Comparison of ENCODE assay signal across 8 cellular contexts in genomic region chr12:71938728-71939385, GRCh38. TPM values are rescaled to one million over a fixed set of nuclear protein-coding genes. Genes with fewer than 3 reads are reported as not detected.
DNase-seq lines count a peak whose midpoint lies in the region; ATAC-seq, FAIRE-seq and TF ChIP-seq lines count a peak whose summit lies in the region.

TPH2 (plus strand) TSS chr12:71938845; CDS start chr12:71938987, 142 bp downstream.

- CTCF ChIA-PET in AG04450 (lab: Charles Lee) = interaction anchor here (0.6 to 2.6 kb wide), 10 partner anchors 10 to 540 kb away, joined by 3 to 22 read pairs (median 4); no protein-coding TSS in a partner anchor

- no peak for FAIRE-seq in small intestine (lab: Jason Lieb, UNC)

- H3K27ac ChIP-seq in AG04450 (ENCODE audit: low read depth, low read length) (no peak within 1 kb of the TSS), OCI-LY3 (ENCODE audit: low read length) (no peak within 1 kb of the TSS), small intestine (ENCODE audit: low read depth in 1 of 2, low read length in 1 of 2) (no peak within 1 kb of the TSS)

- H3K4me3 ChIP-seq in AG04450 (ENCODE audit: low read depth, low read length) (no peak within 1 kb of the TSS), OCI-LY3 (ENCODE audit: low read length) (no peak within 1 kb of the TSS), small intestine (ENCODE audit: low read depth in 1 of 2, low read length in 2 of 2) (no peak within 1 kb of the TSS)

- ATAC-seq in GM18519 (IDR thresholded peaks at IDR 0.05; ENCODE audit: low FRiP score, unreplicated experiment) (peak; percentile 42), HG03439 (IDR thresholded peaks at IDR 0.05; ENCODE audit: unreplicated experiment) (peak; percentile 65), left ventricle myocardium superior (peak; percentile 17)

- WGBS in small intestine, 3 donors = 19 to 25% (median 25%) methylated on average over 16 of the region's 16 CpGs

- no peak within 1 kb of the TSS for H3K9ac ChIP-seq in OCI-LY3 (ENCODE audit: low read length)

- H3K9me3 ChIP-seq in AG04450 (ENCODE audit: control insufficient read depth, insufficient read depth, low read length) (no peaks in the 10 kb centered on the region), OCI-LY3 (ENCODE audit: insufficient read depth, low read length) (peaks cover 5% of the 10 kb centered on the region; the same call in 1 of the 2 replicates), small intestine (ENCODE audit: control insufficient read depth, low read depth) (no peaks in the 10 kb centered on the region)

- no peaks in the 10 kb centered on the region for H4K20me1 ChIP-seq in OCI-LY3 (ENCODE audit: insufficient read depth, low read length)

- TF ChIP-seq CTCF in AG04450 (IDR thresholded peaks at IDR 0.05; ENCODE audit: low read depth, low read length) = peak; percentile 83
- peak; percentile 75 for TF ChIP-seq CTCF in OCI-LY3 (IDR thresholded peaks at IDR 0.05; ENCODE audit: low read depth, low read length)

- no peaks in the 10 kb centered on the region for H3K79me2 ChIP-seq in OCI-LY3 (ENCODE audit: low read length)

- POLR2A ChIA-PET in AG04450 (lab: Yijun Ruan, JAX) = no interaction called here

- H3K27me3 ChIP-seq in AG04450 (ENCODE audit: control insufficient read depth, insufficient read depth, low read length) (no peaks in the 10 kb centered on the region), OCI-LY3 (ENCODE audit: low read depth, low read length) (peaks cover 59% of the 10 kb centered on the region), small intestine (ENCODE audit: control insufficient read depth in 2 of 2, insufficient read depth in 2 of 2, low read length in 2 of 2) (peaks cover 0 to 4% of the 10 kb centered on the region in 2 donors)

- H3K4me1 ChIP-seq in OCI-LY3 (ENCODE audit: low read length) (peaks cover 12% of the 10 kb centered on the region), small intestine (ENCODE audit: control insufficient read depth in 2 of 2, insufficient read depth in 1 of 2, low read depth in 1 of 2, low read length in 1 of 2) (no peaks in the 10 kb centered on the region)

- peaks cover 3% of the 10 kb centered on the region for H3K36me3 ChIP-seq in OCI-LY3 (replicated peaks; ENCODE audit: low read depth, low read length)
- no peaks in the 10 kb centered on the region for H3K36me3 ChIP-seq in small intestine (ENCODE audit: control insufficient read depth in 2 of 2, insufficient read depth in 2 of 2, low read length in 2 of 2)

- no peak within 1 kb of the TSS for H2AFZ ChIP-seq in OCI-LY3 (ENCODE audit: low read depth, low read length)

- peak within 1 kb of the TSS; percentile 19; the same call in 1 of the 2 replicates for H3K4me2 ChIP-seq in OCI-LY3 (ENCODE audit: low read length)

- DNase-seq in AG04450 (ENCODE audit: low read depth, low spot score) (no peak), left ventricle myocardium superior (peak; percentile 31), small intestine (peak; percentile 14), COR-L47 (lab: John Stamatoyannopoulos, UW) (no peak)
- DNase-seq in activated naive CD4-positive, alpha-beta T cell treated with Interleukin-2 at 50 U/mL for 16 hours = peak; percentile 47

- intact Hi-C loops in left ventricle myocardium superior (cut with micrococcal nuclease) = no loop called here

RNA-seq across cellular contexts. Expression of gene TPH2, which starts in this region (rescaled TPM):
- polyA plus RNA-seq in AG04450 (2011; rRNA removed) (0.04 TPM in 1 of 2 replicates, not detected in the other), small intestine (not detected)
- polyA minus RNA-seq in AG04450 (2011; rRNA and poly(A)+ RNA removed) = 0.26 TPM in 1 of 2 replicates, not detected in the other
- not detected for total RNA-seq in left ventricle myocardium superior

Comparison
In these comparisons a context has a peak if more than half of its experiments do, and no peak if none do; other contexts are left out.
1. Peak in DNase-seq and ATAC-seq in left ventricle myocardium superior; RNA of the gene not detected or under 1 TPM.
2. Peak in DNase-seq in small intestine; RNA of the gene not detected or under 1 TPM.